In the genomic region with DNA sequence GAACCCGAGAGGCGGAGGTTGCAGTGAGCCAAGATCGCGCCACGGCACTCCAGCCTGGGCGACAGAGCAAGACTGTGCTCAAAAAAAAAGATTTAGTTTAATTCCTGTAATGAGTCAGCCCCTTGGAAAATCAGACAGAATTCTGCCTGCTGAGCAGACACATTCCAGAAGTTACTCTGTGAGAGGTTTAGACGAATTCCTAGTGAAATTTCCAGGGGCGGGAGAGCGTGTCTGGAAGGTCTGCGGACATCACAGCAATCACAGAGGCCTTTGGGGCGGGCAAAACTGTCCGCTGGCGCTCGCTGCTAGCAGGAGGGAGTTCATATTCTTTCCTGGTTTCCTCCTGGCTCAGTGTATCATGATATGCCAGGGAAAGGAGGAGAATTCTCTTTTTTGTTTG, we compare ENCODE assay signal across 13 cellular contexts. TPM values are rescaled to one million over a fixed set of nuclear protein-coding genes. Genes with fewer than 3 reads are reported as not detected.
A peak's percentile ranks its signal among the peaks of the same experiment; 100 is the strongest.
DNase-seq lines count a peak whose midpoint lies in the region; ATAC-seq, FAIRE-seq and TF ChIP-seq lines count a peak whose summit lies in the region.
"Had no signal": no experiment of that assay in that cellular context is flagged by ENCODE, and none has a peak within 500 bp of the region (broad histone marks: within the 10 kb centered on the region; RNA-seq: fewer than 3 reads in every experiment).

No MANE protein-coding gene starts in this region.

- intact Hi-C loops in posterior cingulate gyrus (cut with DNase I) = no loop called here

- no peaks in the 10 kb centered on the region for H3K36me3 Mint-ChIP-seq in osteocyte (ENCODE audit: unreplicated experiment)

- no peak overlapping the region for H3K4me3 ChIP-seq in fibroblast of mammary gland (ENCODE audit: control insufficient read depth, low read depth, low read length)

- H3K27ac Mint-ChIP-seq in osteocyte (ENCODE audit: unreplicated experiment) = peak overlapping the region; percentile 93

- no peaks in the 10 kb centered on the region for H3K9me3 Mint-ChIP-seq in osteocyte (ENCODE audit: unreplicated experiment)
- H3K9me3 Mint-ChIP-seq: activated T-cell treated with anti-CD3 and anti-CD28 coated beads, Interleukin-2, amount 50 U/mL, for 4 hours had no signal

- peak overlapping the region; percentile 45 for H3K4me3 Mint-ChIP-seq in osteocyte (ENCODE audit: unreplicated experiment)
- H3K4me3 Mint-ChIP-seq: activated T-cell treated with anti-CD3 and anti-CD28 coated beads, Interleukin-2, amount 50 U/mL, for 4 hours had no signal

- TF ChIP-seq CTCF in fibroblast of mammary gland (conservative IDR thresholded peaks at IDR 0.05; ENCODE audit: control insufficient read depth, insufficient read depth, low read depth, low read length) (no peak), osteocyte (IDR thresholded peaks at IDR 0.05) (no peak)

- no peaks in the 10 kb centered on the region for H3K27me3 Mint-ChIP-seq in osteocyte (ENCODE audit: unreplicated experiment)

- no peak for TF ChIP-seq POLR2A in GM12891 (IDR thresholded peaks at IDR 0.05; ENCODE audit: low read depth, low read length)

- peaks cover 33% of the 10 kb centered on the region for H3K4me1 Mint-ChIP-seq in osteocyte (ENCODE audit: unreplicated experiment)

- ATAC-seq in GM21737 (IDR thresholded peaks at IDR 0.05; ENCODE audit: unreplicated experiment) = no peak
- ATAC-seq in HG03280 (IDR thresholded peaks at IDR 0.05; ENCODE audit: unreplicated experiment) = no peak
- ATAC-seq: activated T-cell treated with anti-CD3 and anti-CD28 coated beads, Interleukin-2, amount 50 U/mL, for 4 hours had no signal

- no peak for FAIRE-seq in GM12891 (lab: Jason Lieb, UNC)

- in situ Hi-C loops in Caki2 (cut with HindIII; ENCODE audit: low pct_unique_long_range_greater_than_20kb, low sequenced_read_pairs) = no loop called here

- peak; percentile 72 for DNase-seq in Caki2 (ENCODE audit: low read depth)
- DNase-seq in RPMI7951 (ENCODE audit: low read depth) = peak; percentile 83
- DNase-seq in fibroblast of mammary gland (ENCODE audit: low read depth) = peak; percentile 70
- DNase-seq in osteocyte (ENCODE audit: extremely low spot score, unreplicated experiment) = peak; percentile 91
- DNase-seq in posterior cingulate gyrus = no peak
- no peak for DNase-seq in GM12891 (ENCODE audit: insufficient read length, low spot score)
- DNase-seq: activated T-cell treated with anti-CD3 and anti-CD28 coated beads, Interleukin-2, amount 50 U/mL, for 4 hours; head of caudate nucleus had no signal

TF ChIP-seq in GM12891, 5 proteins besides CTCF, POLR2A, EP300 and RAD21:
- no peak for TF ChIP-seq POLR2AphosphoS5 (IDR thresholded peaks at IDR 0.05; ENCODE audit: low read depth, low read length)

RNA-seq across cellular contexts. Expression of a gene that starts 17.5 kb away (rescaled TPM):
- total RNA-seq in Caki2 (2014; rRNA removed; shearing (Covaris generic); ENCODE audit: low replicate concordance) = 3.9 and 9.6 TPM in 2 replicates
- total RNA-seq in RPMI7951 (2014; rRNA removed; shearing (Covaris generic)) = not detected in 2 replicates
- 1.1 and 1.3 TPM in 2 replicates for total RNA-seq in osteocyte
- 0.03 TPM for polyA plus RNA-seq in GM12891 (2012; ENCODE audit: low read depth, missing spikeins)
- total RNA-seq: mononuclear cell, skeletal muscle tissue had no signal

RNA-seq across cellular contexts. Expression of a gene that starts 28.8 kb away (rescaled TPM):
- 136 and 182 TPM in 2 replicates for total RNA-seq in Caki2 (2014; rRNA removed; shearing (Covaris generic); ENCODE audit: low replicate concordance)
- 112 and 121 TPM in 2 replicates for total RNA-seq in RPMI7951 (2014; rRNA removed; shearing (Covaris generic))
- 339 and 370 TPM in 2 replicates for total RNA-seq in osteocyte
- polyA plus RNA-seq in GM12891 (2012; ENCODE audit: low read depth, missing spikeins) = 196 TPM

RNA-seq across cellular contexts. Expression of a gene that starts 53.3 kb away (rescaled TPM):
- total RNA-seq in Caki2 (2014; rRNA removed; shearing (Covaris generic); ENCODE audit: low replicate concordance) = 3.1 and 13.6 TPM in 2 replicates
- not detected in 2 replicates for total RNA-seq in RPMI7951 (2014; rRNA removed; shearing (Covaris generic))
- total RNA-seq in osteocyte = 18.2 and 19.4 TPM in 2 replicates
- 0.15 TPM for polyA plus RNA-seq in GM12891 (2012; ENCODE audit: low read depth, missing spikeins)
- total RNA-seq: mononuclear cell had no signal

RNA-seq across cellular contexts. Expression of a gene that starts 59.2 kb away (rescaled TPM):
- not detected in 2 replicates for total RNA-seq in Caki2 (2014; rRNA removed; shearing (Covaris generic); ENCODE audit: low replicate concordance)
- total RNA-seq in RPMI7951 (2014; rRNA removed; shearing (Covaris generic)) = not detected in 2 replicates
- 0.91 and 1.0 TPM in 2 replicates for total RNA-seq in osteocyte
- 0.10 TPM for polyA plus RNA-seq in GM12891 (2012; ENCODE audit: low read depth, missing spikeins)
- total RNA-seq: activated T-cell treated with anti-CD3 and anti-CD28 coated beads, Interleukin-2, amount 50 U/mL, for 4 hours; urinary bladder had no signal

RNA-seq across cellular contexts. Expression of a gene that starts 59.7 kb away (rescaled TPM):
- 14.1 and 20.5 TPM in 2 replicates for total RNA-seq in Caki2 (2014; rRNA removed; shearing (Covaris generic); ENCODE audit: low replicate concordance)
- 0.10 TPM in 1 of 2 replicates, not detected in the other for total RNA-seq in RPMI7951 (2014; rRNA removed; shearing (Covaris generic))
- total RNA-seq in osteocyte = 236 and 251 TPM in 2 replicates
- polyA plus RNA-seq in GM12891 (2012; ENCODE audit: low read depth, missing spikeins) = 0.73 TPM
- total RNA-seq: mononuclear cell had no signal

Comparison
In these comparisons a context has a peak if more than half of its experiments do, and no peak if none do; other contexts are left out.
1. DNase-seq: peak in Caki2 (single experiment), RPMI7951 (single experiment), fibroblast of mammary gland (single experiment) and osteocyte (single experiment); none in posterior cingulate gyrus (0 of 10) and GM12891 (single experiment).